In the genomic region with DNA sequence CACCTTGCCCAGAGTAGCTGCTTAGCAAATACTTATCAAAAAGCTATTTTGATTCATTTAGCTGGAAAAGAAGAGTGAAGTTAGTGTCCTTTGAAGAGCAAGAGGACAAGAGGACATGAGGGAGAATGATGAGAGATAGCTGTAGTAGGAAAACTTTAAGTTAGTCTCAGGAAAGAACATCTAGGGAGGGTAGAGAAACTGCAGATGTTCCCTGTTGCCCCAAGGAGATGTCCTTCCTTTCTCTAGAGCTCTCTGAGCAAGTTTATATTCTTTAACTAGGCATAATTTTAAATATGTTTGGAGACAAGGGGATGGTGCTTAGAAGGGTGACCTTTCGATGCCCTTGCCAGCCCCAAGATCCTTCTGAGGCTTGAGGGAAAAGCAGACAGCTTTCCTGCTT, we compare ENCODE assay signal across 17 cellular contexts.
DNase-seq lines count a peak whose midpoint lies in the region; ATAC-seq and TF ChIP-seq lines count a peak whose summit lies in the region.
"Had no signal": no experiment of that assay in that cellular context is flagged by ENCODE, and none has a peak within 500 bp of the region (broad histone marks: within the 10 kb centered on the region; RNA-seq: fewer than 3 reads in every experiment).

No MANE protein-coding gene starts in this region.

- H4K20me1 ChIP-seq in osteoblast (ENCODE audit: insufficient read depth, low read length): no peaks in the 10 kb centered on the region

- H3K9me3 ChIP-seq in heart left ventricle (peaks cover 0 to 5% (median 0%) of the 10 kb centered on the region in 12 donors), osteoblast (ENCODE audit: low read depth, low read length) (no peaks in the 10 kb centered on the region), vagina (no peaks in the 10 kb centered on the region)

- WGBS in heart left ventricle, 4 donors: 70 to 88% (median 73%) methylated on average over 1 of the region's 1 CpG

- TF ChIP-seq CTCF in heart left ventricle (IDR thresholded peaks at IDR 0.05): no peak
- no peak for TF ChIP-seq CTCF in osteoblast (IDR thresholded peaks at IDR 0.05; ENCODE audit: extremely low read depth, low read depth, low read length)
- no peak for TF ChIP-seq CTCF in vagina (IDR thresholded peaks at IDR 0.05)

- no peak for TF ChIP-seq POLR2A in heart left ventricle (IDR thresholded peaks at IDR 0.05)
- TF ChIP-seq POLR2A in vagina (IDR thresholded peaks at IDR 0.05): no peak

- H3K4me1 ChIP-seq in heart left ventricle: peaks cover 0 to 16% (median 5%) of the 10 kb centered on the region in 12 donors
- H3K4me1 ChIP-seq in osteoblast (ENCODE audit: insufficient read depth, low read length): no peaks in the 10 kb centered on the region
- H3K4me1 ChIP-seq in vagina: peaks cover 14% of the 10 kb centered on the region
- H3K4me1 ChIP-seq: A549 had no signal

- no peak for ATAC-seq in heart left ventricle
- ATAC-seq in left ventricle myocardium superior: peak; percentile 44
- ATAC-seq: A549, HepG2 had no signal

- H3K36me3 ChIP-seq in heart left ventricle (no peaks in the 10 kb centered on the region), osteoblast (ENCODE audit: insufficient read depth, low read length) (no peaks in the 10 kb centered on the region), vagina (no peaks in the 10 kb centered on the region)

- H3K27ac ChIP-seq in heart left ventricle: peak overlapping the region in 9 of 12 donors; percentile 4 to 60 (median 38)
- H3K27ac ChIP-seq in osteoblast (ENCODE audit: low read depth, low read length): no peak overlapping the region
- peak overlapping the region; percentile 57 for H3K27ac ChIP-seq in vagina
- H3K27ac ChIP-seq: KMS-11, RWPE1 had no signal

- intact Hi-C loops in heart left ventricle (cut with DNase I): no loop called here
- intact Hi-C loops in cardiac septum (cut with DNase I): no loop called here
- intact Hi-C loops in left ventricle myocardium superior (cut with micrococcal nuclease): no loop called here
- intact Hi-C loops in vagina (cut with DNase I): no loop called here

- H3K4me2 ChIP-seq in osteoblast (ENCODE audit: insufficient read depth, low read length): no peak overlapping the region
- H3K4me2 ChIP-seq: A549, KMS-11 had no signal

- DNase-seq in heart left ventricle: no peak
- DNase-seq in cardiac septum (ENCODE audit: low spot score): no peak
- no peak for DNase-seq in left ventricle myocardium superior
- no peak for DNase-seq in osteoblast (ENCODE audit: insufficient read length, low spot score, missing footprints)
- DNase-seq in vagina (ENCODE audit: extremely low spot score in 2 of 2): no peak
- no peak for DNase-seq in GDM1 (lab: John Stamatoyannopoulos, UW)
- no peak for DNase-seq in NCI-H1092 treated with DMSO at 0.1 percent for 48 hours (lab: John Stamatoyannopoulos, UW)
- no peak for DNase-seq in NCI-H82 (lab: John Stamatoyannopoulos, UW)
- DNase-seq: COR-L47, DMS53, NCI-H2029, NCI-H524 treated with DMSO at 0.1 percent for 48 hours, OCI-M1 had no signal

- H2AFZ ChIP-seq in osteoblast (ENCODE audit: low read length): peak overlapping the region; percentile 21

- H3K27me3 ChIP-seq in heart left ventricle (no peaks in the 10 kb centered on the region), osteoblast (ENCODE audit: insufficient read depth, low read length) (no peaks in the 10 kb centered on the region), vagina (no peaks in the 10 kb centered on the region)

- H3K4me3 ChIP-seq in heart left ventricle (no peak overlapping the region), osteoblast (ENCODE audit: insufficient read depth, low read length) (no peak overlapping the region), vagina (no peak overlapping the region)
- H3K4me3 ChIP-seq: A549 had no signal

- H3K79me2 ChIP-seq in osteoblast (ENCODE audit: insufficient read depth, low read length): no peaks in the 10 kb centered on the region
